In genomic region chr6:122790740-122791679, GRCh38 we compare ENCODE assay signal across 8 cellular contexts. TPM values are rescaled to one million over a fixed set of nuclear protein-coding genes. Genes with fewer than 3 reads are reported as not detected.
DNase-seq lines count a peak whose midpoint lies in the region; ATAC-seq and TF ChIP-seq lines count a peak whose summit lies in the region.

No MANE protein-coding gene starts in this region.

- TF ChIP-seq CTCF in fibroblast of villous mesenchyme (IDR thresholded peaks at IDR 0.05; ENCODE audit: insufficient read depth, low read depth, low read length) (no peak), prostate gland (IDR thresholded peaks at IDR 0.05) (no peak)

- H3K4me3 ChIP-seq in SJCRH30 (peak overlapping the region; percentile 72), fibroblast of villous mesenchyme (ENCODE audit: low read depth, low read length) (peak overlapping the region; percentile 82), prostate gland (peak overlapping the region; percentile 60 to 78)

- intact Hi-C loops in prostate gland (cut with DNase I): no loop called here

- 59% methylated on average over 10 of the region's 10 CpGs for WGBS in prostate gland

- H3K9me3 ChIP-seq in SJCRH30 (replicated peaks): no peaks in the 10 kb centered on the region; the same call in 1 of the 2 replicates
- H3K9me3 ChIP-seq in prostate gland: no peaks in the 10 kb centered on the region

- H3K36me3 ChIP-seq in SJCRH30 (no peaks in the 10 kb centered on the region), prostate gland (no peaks in the 10 kb centered on the region)

- peak; percentile 11 for DNase-seq in HCEC 1CT
- peak in 1 of 2 experiments; percentile 36 for DNase-seq in SJCRH30
- peak; percentile 77 for DNase-seq in fibroblast of villous mesenchyme (ENCODE audit: low read depth)
- no peak for DNase-seq in prostate gland (ENCODE audit: low spot score)
- no peak for DNase-seq in effector CD4-positive, alpha-beta T cell
- DNase-seq in activated CD4-positive, alpha-beta T cell treated with anti-CD3 and anti-CD28 coated beads, Interleukin-2, amount 50 U/mL, for 4 hours: no peak

- no peak for ATAC-seq in HG02970 (IDR thresholded peaks at IDR 0.05; ENCODE audit: low FRiP score, unreplicated experiment)
- ATAC-seq in GM19452 (IDR thresholded peaks at IDR 0.05; ENCODE audit: unreplicated experiment): no peak

- H3K4me1 ChIP-seq in SJCRH30 (no peaks in the 10 kb centered on the region; the same call in 1 of the 2 replicates), prostate gland (replicated peaks) (no peaks in the 10 kb centered on the region)

- no peak for TF ChIP-seq POLR2A in prostate gland (IDR thresholded peaks at IDR 0.05)

- H3K27ac ChIP-seq in SJCRH30: peak overlapping the region; percentile 90
- peak overlapping the region; percentile 96 to 99 for H3K27ac ChIP-seq in prostate gland

- H3K27me3 ChIP-seq in SJCRH30: no peaks in the 10 kb centered on the region
- no peaks in the 10 kb centered on the region for H3K27me3 ChIP-seq in prostate gland (replicated peaks; ENCODE audit: insufficient read depth)

RNA-seq across cellular contexts. Expression of gene SMPDL3A, which starts 2.0 kb away (rescaled TPM):
- 22.8 and 27.8 TPM in 2 replicates for total RNA-seq in SJCRH30 (2014; rRNA removed; shearing (Covaris generic))
- total RNA-seq in fibroblast of villous mesenchyme (13.4 and 21.3 TPM in 2 replicates), prostate gland (10 to 100 TPM in 1 of 2 donors, 1 to 10 TPM in 1; 7.6 to 30.7 TPM)

RNA-seq across cellular contexts. Expression of gene FABP7, which starts 11.5 kb away (rescaled TPM):
- total RNA-seq in SJCRH30 (2014; rRNA removed; shearing (Covaris generic)): 1.6 and 1.7 TPM in 2 replicates
- total RNA-seq in fibroblast of villous mesenchyme (not detected in 2 replicates), prostate gland (not detected)

Comparison
In these comparisons a context has a peak if more than half of its experiments do, and no peak if none do; other contexts are left out.
1. DNase-seq: peak in HCEC 1CT (single experiment) and fibroblast of villous mesenchyme (single experiment); none in prostate gland (single experiment), effector CD4-positive, alpha-beta T cell (single experiment) and activated CD4-positive, alpha-beta T cell treated with anti-CD3 and anti-CD28 coated beads, Interleukin-2, amount 50 U/mL, for 4 hours (0 of 2).
2. Peak in every context shown above with its lines, with median percentiles within 50 percentile points of each other: H3K4me3 ChIP-seq.